Comparison of ENCODE assay signal across 17 cellular contexts in genomic region chr2:30264236-30264635, GRCh38. TPM values are rescaled to one million over a fixed set of nuclear protein-coding genes. Genes with fewer than 3 reads are reported as not detected.
DNase-seq lines count a peak whose midpoint lies in the region; ATAC-seq, FAIRE-seq and TF ChIP-seq lines count a peak whose summit lies in the region.
"Had no signal": no experiment of that assay in that cellular context is flagged by ENCODE, and none has a peak within 500 bp of the region (broad histone marks: within the 10 kb centered on the region; RNA-seq: fewer than 3 reads in every experiment).

No MANE protein-coding gene starts in this region.

- POLR2A ChIA-PET in activated B cell treated with CpG ODN at 0.5 μM for 24 hours (lab: Charles Lee): interaction anchor here (0.7 to 1.5 kb wide), 4 partner anchors 19 to 73 kb away, joined by 3 to 12 read pairs (median 4); partner anchors contain the start of gene LBH

- peak overlapping the region; percentile 6 for H3K27ac Mint-ChIP-seq in activated naive CD4-positive, alpha-beta T cell treated with anti-CD3 and anti-CD28 coated beads for 36 hours
- peak overlapping the region; percentile 99 for H3K27ac Mint-ChIP-seq in activated B cell treated with CpG ODN at 0.5 μM for 24 hours
- H3K27ac Mint-ChIP-seq in effector memory CD8-positive, alpha-beta T cell: peak overlapping the region; percentile 49 to 96

- intact Hi-C loops in activated naive CD4-positive, alpha-beta T cell treated with anti-CD3 and anti-CD28 coated beads for 36 hours (cut with micrococcal nuclease): no loop called here
- intact Hi-C loops in activated B cell treated with CpG ODN at 0.5 μM for 24 hours (cut with micrococcal nuclease): no loop called here

- no peak overlapping the region for H3K4me3 Mint-ChIP-seq in activated naive CD4-positive, alpha-beta T cell treated with anti-CD3 and anti-CD28 coated beads for 36 hours
- no peak overlapping the region for H3K4me3 Mint-ChIP-seq in activated B cell treated with CpG ODN at 0.5 μM for 24 hours
- H3K4me3 Mint-ChIP-seq in effector memory CD8-positive, alpha-beta T cell: peak overlapping the region; percentile 75 to 77

- peaks cover 23% of the 10 kb centered on the region for H3K36me3 Mint-ChIP-seq in activated naive CD4-positive, alpha-beta T cell treated with anti-CD3 and anti-CD28 coated beads for 36 hours (ENCODE audit: low read depth)
- peaks cover 29% of the 10 kb centered on the region for H3K36me3 Mint-ChIP-seq in activated B cell treated with CpG ODN at 0.5 μM for 24 hours (ENCODE audit: low read depth)
- peaks cover 13% of the 10 kb centered on the region for H3K36me3 Mint-ChIP-seq in effector memory CD8-positive, alpha-beta T cell (ENCODE audit: insufficient read depth)

- FAIRE-seq in urothelium cell line (lab: Jason Lieb, UNC): peak; percentile 72

- H3K27me3 Mint-ChIP-seq in activated naive CD4-positive, alpha-beta T cell treated with anti-CD3 and anti-CD28 coated beads for 36 hours (ENCODE audit: low read depth): no peaks in the 10 kb centered on the region
- no peaks in the 10 kb centered on the region for H3K27me3 Mint-ChIP-seq in activated B cell treated with CpG ODN at 0.5 μM for 24 hours
- no peaks in the 10 kb centered on the region for H3K27me3 Mint-ChIP-seq in effector memory CD8-positive, alpha-beta T cell

- TF ChIP-seq CTCF in activated B cell treated with CpG ODN at 0.5 μM for 24 hours (IDR thresholded peaks at IDR 0.05): no peak

- CTCF ChIA-PET in activated naive CD4-positive, alpha-beta T cell treated with anti-CD3 and anti-CD28 coated beads for 36 hours (lab: Charles Lee): interaction anchor here (0.7 to 1.1 kb wide), 4 partner anchors 11 to 25 kb away, joined by 3 to 5 read pairs (median 4); no protein-coding TSS in a partner anchor
- CTCF ChIA-PET in activated B cell treated with CpG ODN at 0.5 μM for 24 hours (lab: Charles Lee): interaction anchor here (0.7 to 1.5 kb wide), 4 partner anchors 24 to 73 kb away, joined by 3 to 4 read pairs (median 3); no protein-coding TSS in a partner anchor

- H3K4me1 Mint-ChIP-seq in activated naive CD4-positive, alpha-beta T cell treated with anti-CD3 and anti-CD28 coated beads for 36 hours (ENCODE audit: low read depth): peaks cover 84% of the 10 kb centered on the region
- H3K4me1 Mint-ChIP-seq in activated B cell treated with CpG ODN at 0.5 μM for 24 hours: peaks cover 88% of the 10 kb centered on the region
- peaks cover 52 to 79% of the 10 kb centered on the region in 2 donors for H3K4me1 Mint-ChIP-seq in effector memory CD8-positive, alpha-beta T cell (ENCODE audit: low read depth in 2 of 2)

- ATAC-seq in activated B cell treated with CpG ODN at 0.5 μM for 24 hours (ENCODE audit: low read depth): no peak
- no peak for ATAC-seq in effector memory CD8-positive, alpha-beta T cell (replicated peaks)
- ATAC-seq in HG03565 (IDR thresholded peaks at IDR 0.05; ENCODE audit: unreplicated experiment): no peak
- ATAC-seq: foreskin keratinocyte, mucosa of descending colon had no signal

- DNase-seq in activated naive CD4-positive, alpha-beta T cell treated with anti-CD3 and anti-CD28 coated beads for 36 hours: no peak
- no peak for DNase-seq in activated naive CD4-positive, alpha-beta T cell treated with Interleukin-2 at 50 U/mL for 16 hours
- DNase-seq in activated B cell treated with CpG ODN at 0.5 μM for 24 hours: no peak
- DNase-seq in effector memory CD8-positive, alpha-beta T cell: no peak
- DNase-seq in urothelium cell line (ENCODE audit: low spot score): no peak
- DNase-seq in NCI-H446 treated with DMSO at 0.1 percent for 48 hours (lab: John Stamatoyannopoulos, UW): no peak
- DNase-seq: activated CD4-positive, alpha-beta T cell treated with anti-CD3 and anti-CD28 coated beads for 1 hour; COR-L47; erythroblast; foreskin keratinocyte; GM23248; mucosa of descending colon; NCI-H1417; NCI-H2107; NCI-H524 treated with DMSO at 0.1 percent for 48 hours; testis had no signal

- peaks cover 19% of the 10 kb centered on the region for H3K9me3 Mint-ChIP-seq in activated naive CD4-positive, alpha-beta T cell treated with anti-CD3 and anti-CD28 coated beads for 36 hours
- peaks cover 8% of the 10 kb centered on the region for H3K9me3 Mint-ChIP-seq in activated B cell treated with CpG ODN at 0.5 μM for 24 hours
- no peaks in the 10 kb centered on the region for H3K9me3 Mint-ChIP-seq in effector memory CD8-positive, alpha-beta T cell

RNA-seq across cellular contexts. Expression of gene LBH, which starts 32.9 kb away (rescaled TPM):
- total RNA-seq in activated naive CD4-positive, alpha-beta T cell treated with anti-CD3 and anti-CD28 coated beads for 36 hours: 10 to 100 TPM; 71.4 to 75.3 TPM
- total RNA-seq in activated B cell treated with CpG ODN at 0.5 μM for 24 hours: 120 and 131 TPM in 2 replicates

Comparison
In these comparisons a context has a peak if more than half of its experiments do, and no peak if none do; other contexts are left out.
1. H3K27ac Mint-ChIP-seq: peak in every context shown above with its lines; median percentile 99 in activated B cell treated with CpG ODN at 0.5 μM for 24 hours; 72 in effector memory CD8-positive, alpha-beta T cell; 6 in activated naive CD4-positive, alpha-beta T cell treated with anti-CD3 and anti-CD28 coated beads for 36 hours.
2. H3K4me3 Mint-ChIP-seq: peak in effector memory CD8-positive, alpha-beta T cell (2 of 2); none in activated naive CD4-positive, alpha-beta T cell treated with anti-CD3 and anti-CD28 coated beads for 36 hours (single experiment) and activated B cell treated with CpG ODN at 0.5 μM for 24 hours (single experiment).